ENCODE assay signal across 10 cellular contexts in genomic region chr15:74954515-74954914, GRCh38. TPM values are rescaled to one million over a fixed set of nuclear protein-coding genes. Genes with fewer than 3 reads are reported as not detected.
A peak's percentile ranks its signal among the peaks of the same experiment; 100 is the strongest.
DNase-seq lines count a peak whose midpoint lies in the region; ATAC-seq and TF ChIP-seq lines count a peak whose summit lies in the region.
"Had no signal": no experiment of that assay in that cellular context is flagged by ENCODE, and none has a peak within 500 bp of the region (broad histone marks: within the 10 kb centered on the region; RNA-seq: fewer than 3 reads in every experiment).

No MANE protein-coding gene starts in this region.

- no peak for TF ChIP-seq CTCF in adrenal gland (IDR thresholded peaks at IDR 0.05)

- peak overlapping the region; percentile 20 to 94 (median 83) for H3K27ac ChIP-seq in adrenal gland
- no peak overlapping the region for H3K27ac ChIP-seq in effector memory CD4-positive, alpha-beta T cell (ENCODE audit: insufficient read depth, low read length, poor library complexity, severe bottlenecking)

- H3K36me3 Mint-ChIP-seq in immature natural killer cell, result no peaks in the 10 kb centered on the region
- H3K36me3 Mint-ChIP-seq: activated CD4-positive, alpha-beta memory T cell treated with anti-CD3 and anti-CD28 coated beads for 36 hours; stimulated activated naive B cell treated with anti-CD40 and anti-IgM and Interleukin-4, amounts not matched to agents 10 μg/mL and 1 μg/mL and 100 μg/mL, for 72 hours had no signal

- DNase-seq in A172 (ENCODE audit: low spot score) (peak; percentile 83), HUDEP-2 (lab: John Stamatoyannopoulos, UW; ENCODE audit: unreplicated experiment in 76 of 76) (peak in 74 of 76 experiments; percentile 46 to 92 (median 80)), adrenal gland (peak; percentile 63 to 90 (median 88)), islet precursor cell (peak; percentile 83), immature natural killer cell (no peak)
- no peak for DNase-seq in effector memory CD4-positive, alpha-beta T cell
- no peak for DNase-seq in activated effector memory CD4-positive, alpha-beta T cell treated with Interleukin-2 at 50 U/mL for 16 hours
- DNase-seq: activated CD4-positive, alpha-beta memory T cell treated with anti-CD3 and anti-CD28 coated beads for 36 hours; stimulated activated naive B cell treated with anti-CD40 and anti-IgM and Interleukin-4, amounts not matched to agents 10 μg/mL and 1 μg/mL and 100 μg/mL, for 72 hours had no signal

- peaks cover 11 to 17% (median 11%) of the 10 kb centered on the region in 3 donors for H3K27me3 Mint-ChIP-seq in immature natural killer cell (ENCODE audit: low read depth in 3 of 3)

- peak overlapping the region in 1 of 4 donors; percentile 74 for H3K4me3 ChIP-seq in adrenal gland
- H3K4me3 ChIP-seq in effector memory CD4-positive, alpha-beta T cell (ENCODE audit: insufficient read depth, low read depth, low read length, poor library complexity, severe bottlenecking), result no peak overlapping the region

- H3K36me3 ChIP-seq in adrenal gland (replicated peaks in 1 of 2), result no peaks in the 10 kb centered on the region
- H3K36me3 ChIP-seq in effector memory CD4-positive, alpha-beta T cell (ENCODE audit: control insufficient read depth, insufficient read depth, low read length), result no peaks in the 10 kb centered on the region

- TF ChIP-seq POLR2A in adrenal gland (IDR thresholded peaks at IDR 0.05) (peak in 1 of 2 donors; percentile 68), GM18505 (IDR thresholded peaks at IDR 0.05; ENCODE audit: borderline replicate concordance, extremely low read depth, insufficient read depth, insufficient read length) (no peak)

- intact Hi-C loops in adrenal gland (cut with DNase I), result loop anchor here (5.0 to 10.0 kb wide), 2 partner anchors 182 to 320 kb away; no protein-coding TSS in a partner anchor

- H3K9me3 ChIP-seq in adrenal gland (replicated peaks in 1 of 3), result no peaks in the 10 kb centered on the region
- H3K9me3 ChIP-seq in effector memory CD4-positive, alpha-beta T cell (ENCODE audit: control insufficient read depth, low read length), result no peaks in the 10 kb centered on the region

- H3K9me3 Mint-ChIP-seq in immature natural killer cell, result no peaks in the 10 kb centered on the region
- H3K9me3 Mint-ChIP-seq: activated CD4-positive, alpha-beta memory T cell treated with anti-CD3 and anti-CD28 coated beads for 36 hours; stimulated activated naive B cell treated with anti-CD40 and anti-IgM and Interleukin-4, amounts not matched to agents 10 μg/mL and 1 μg/mL and 100 μg/mL, for 72 hours had no signal

- H3K4me3 Mint-ChIP-seq in immature natural killer cell, result peak overlapping the region in 1 of 5 donors; percentile 36

- H3K27me3 ChIP-seq in adrenal gland, result no peaks in the 10 kb centered on the region
- peaks cover 29% of the 10 kb centered on the region for H3K27me3 ChIP-seq in effector memory CD4-positive, alpha-beta T cell (replicated peaks; ENCODE audit: control insufficient read depth, insufficient read depth, low read length, poor library complexity, severe bottlenecking)

- ATAC-seq in GM18505 (IDR thresholded peaks at IDR 0.05; ENCODE audit: unreplicated experiment), result no peak
- ATAC-seq: stimulated activated naive B cell treated with anti-CD40 and anti-IgM and Interleukin-4, amounts not matched to agents 10 μg/mL and 1 μg/mL and 100 μg/mL, for 72 hours had no signal

- H3K4me1 ChIP-seq in adrenal gland (replicated peaks in 1 of 2), result peaks cover 18 to 48% of the 10 kb centered on the region in 2 donors
- H3K4me1 ChIP-seq in effector memory CD4-positive, alpha-beta T cell (ENCODE audit: control insufficient read depth, insufficient read depth, low read length, poor library complexity, severe bottlenecking), result peaks cover 36% of the 10 kb centered on the region

- no peak overlapping the region for H3K27ac Mint-ChIP-seq in immature natural killer cell
- H3K27ac Mint-ChIP-seq: activated CD4-positive, alpha-beta memory T cell treated with anti-CD3 and anti-CD28 coated beads for 36 hours; stimulated activated naive B cell treated with anti-CD40 and anti-IgM and Interleukin-4, amounts not matched to agents 10 μg/mL and 1 μg/mL and 100 μg/mL, for 72 hours had no signal

- H3K4me1 Mint-ChIP-seq in immature natural killer cell, result peaks cover 16% of the 10 kb centered on the region in 2 donors

RNA-seq across cellular contexts. Expression of gene RPP25, which starts 2.1 kb away (rescaled TPM):
- 1.1 and 1.5 TPM in 2 replicates for total RNA-seq in A172 (2014; rRNA removed; shearing (Covaris generic))
- total RNA-seq in adrenal gland, result 10 to 100 TPM; 17.4 to 46.2 (median 26.9) TPM
- polyA plus RNA-seq in adrenal gland, result 10 to 100 TPM; 12.1 to 18.4 (median 15.5) TPM
- 1 to 10 TPM; 1.4 to 3.1 (median 2.1) TPM for polyA plus RNA-seq in immature natural killer cell

RNA-seq across cellular contexts. Expression of gene COX5A, which starts 16.6 kb away (rescaled TPM):
- 124 and 129 TPM in 2 replicates for total RNA-seq in A172 (2014; rRNA removed; shearing (Covaris generic))
- total RNA-seq in adrenal gland, result 100 to 1,000 TPM; 107 to 330 (median 153) TPM
- polyA plus RNA-seq in adrenal gland (100 to 1,000 TPM in 2 of 3 donors, 10 to 100 TPM in 1; 85.5 to 244 (median 190) TPM), immature natural killer cell (100 to 1,000 TPM; 373 to 458 (median 447) TPM)

RNA-seq across cellular contexts. Expression of gene SCAMP5, which starts 40.8 kb away (rescaled TPM):
- 4.7 and 5.9 TPM in 2 replicates for total RNA-seq in A172 (2014; rRNA removed; shearing (Covaris generic))
- total RNA-seq in adrenal gland, result 10 to 100 TPM; 12.9 to 47.2 (median 29.1) TPM
- polyA plus RNA-seq in adrenal gland (10 to 100 TPM; 10.2 to 22.0 (median 19.7) TPM), immature natural killer cell (not detected)

RNA-seq across cellular contexts. Expression of gene FAM219B, which starts 47.9 kb away (rescaled TPM):
- 26.6 and 28.6 TPM in 2 replicates for total RNA-seq in A172 (2014; rRNA removed; shearing (Covaris generic))
- 100 to 1,000 TPM in 1 of 8 donors, 10 to 100 TPM in 7; 44.0 to 111 (median 78.0) TPM for total RNA-seq in adrenal gland
- polyA plus RNA-seq in adrenal gland (10 to 100 TPM; 45.0 to 54.5 (median 51.4) TPM), immature natural killer cell (10 to 100 TPM in 2 of 3 donors, 1 to 10 TPM in 1; 9.5 to 29.6 (median 24.8) TPM)

Comparison
In these comparisons a context has a peak if more than half of its experiments do, and no peak if none do; other contexts are left out.
1. DNase-seq: peak in A172 (single experiment), HUDEP-2 (74 of 76), adrenal gland (7 of 7) and islet precursor cell (single experiment); none in effector memory CD4-positive, alpha-beta T cell (0 of 3), activated effector memory CD4-positive, alpha-beta T cell treated with Interleukin-2 at 50 U/mL for 16 hours (single experiment) and immature natural killer cell (0 of 3).